Comparison of ENCODE assay signal across 10 cellular contexts in genomic region chr7:137993395-137993743, GRCh38. TPM values are rescaled to one million over a fixed set of nuclear protein-coding genes. Genes with fewer than 3 reads are reported as not detected.
DNase-seq lines count a peak whose midpoint lies in the region; ATAC-seq and TF ChIP-seq lines count a peak whose summit lies in the region.
"Had no signal": no experiment of that assay in that cellular context is flagged by ENCODE, and none has a peak within 500 bp of the region (broad histone marks: within the 10 kb centered on the region; RNA-seq: fewer than 3 reads in every experiment).

No MANE protein-coding gene starts in this region.

- H3K4me3 Mint-ChIP-seq in stimulated activated effector memory CD8-positive, alpha-beta T cell treated with anti-CD3 and anti-CD28 coated beads, Interleukin-12 subunit alpha, Interleukin-12 subunit beta, amount 100 ng/mL, for 72 hours = peak overlapping the region; percentile 15

- dilution Hi-C loops in IMR-90 (cut with HindIII; ENCODE audit: low sequenced_read_pairs, unreplicated experiment) = loop anchor here (10.0 kb wide), 1 partner anchor 69 kb away; no protein-coding TSS in a partner anchor

- peaks cover 42% of the 10 kb centered on the region for H4K20me1 ChIP-seq in IMR-90 (ENCODE audit: insufficient read depth, low read length)

- H3K9me3 ChIP-seq in IMR-90 (ENCODE audit: control insufficient read depth, insufficient read depth, low read length) = no peaks in the 10 kb centered on the region
- no peaks in the 10 kb centered on the region for H3K9me3 ChIP-seq in adrenal gland (replicated peaks in 1 of 3)
- H3K9me3 ChIP-seq in lower lobe of right lung = no peaks in the 10 kb centered on the region

- peaks cover 40% of the 10 kb centered on the region for H3K4me1 Mint-ChIP-seq in stimulated activated effector memory CD8-positive, alpha-beta T cell treated with anti-CD3 and anti-CD28 coated beads, Interleukin-12 subunit alpha, Interleukin-12 subunit beta, amount 100 ng/mL, for 72 hours

- H3K9ac ChIP-seq in IMR-90 (ENCODE audit: low read depth, low read length) = 0 out of 2 replicates have a peak overlapping the region, but pooled peaks have one; percentile 15

- no peaks in the 10 kb centered on the region for H3K27me3 ChIP-seq in IMR-90 (ENCODE audit: control insufficient read depth, insufficient read depth, low read length)
- H3K27me3 ChIP-seq in adrenal gland = no peaks in the 10 kb centered on the region
- H3K27me3 ChIP-seq in lower lobe of right lung (ENCODE audit: low read depth) = no peaks in the 10 kb centered on the region

- no peak for TF ChIP-seq RAD21 in IMR-90 (IDR thresholded peaks at IDR 0.05; ENCODE audit: low read length)

- H3K27ac ChIP-seq in IMR-90 (ENCODE audit: insufficient read depth, low read length) = peak overlapping the region; percentile 52
- H3K27ac ChIP-seq in adrenal gland = peak overlapping the region in 4 of 5 donors; percentile 60 to 91 (median 76)
- H3K27ac ChIP-seq in lower lobe of right lung = peak overlapping the region; percentile 48

- ATAC-seq in IMR-90 (ENCODE audit: low read depth) (no peak), lower lobe of right lung (no peak)
- ATAC-seq in stimulated activated effector memory CD8-positive, alpha-beta T cell treated with anti-CD3 and anti-CD28 coated beads, Interleukin-12 subunit alpha, Interleukin-12 subunit beta, amount 100 ng/mL, for 72 hours = no peak

- H4K5ac ChIP-seq in IMR-90 (ENCODE audit: low read depth, low read length) = no peak overlapping the region

- in situ Hi-C loops in IMR-90 (cut with MboI; ENCODE audit: low sequenced_read_pairs) = loop anchor here (5.0 to 25.0 kb wide), 2 partner anchors 51 to 856 kb away; no protein-coding TSS in a partner anchor

- peak overlapping the region; percentile 40; the same call in 1 of the 2 replicates for H2BK20ac ChIP-seq in IMR-90 (ENCODE audit: low read depth, low read length)

- no peak overlapping the region for H2AFZ ChIP-seq in IMR-90 (replicated peaks; ENCODE audit: low read length, poor library complexity)

- peak overlapping the region; percentile 17 to 54; a peak in 3 of 4 replicates for H4K8ac ChIP-seq in IMR-90 (ENCODE audit: low read depth in 2 of 2, low read length in 2 of 2)

- no peak overlapping the region for H4K91ac ChIP-seq in IMR-90 (ENCODE audit: insufficient read depth, low read depth, low read length)

- TF ChIP-seq CTCF in IMR-90 (conservative IDR thresholded peaks at IDR 0.05; ENCODE audit: low read depth, low read length) (no peak), adrenal gland (IDR thresholded peaks at IDR 0.05) (no peak), lower lobe of right lung (IDR thresholded peaks at IDR 0.05) (no peak)

- H2BK15ac ChIP-seq in IMR-90 (ENCODE audit: low read depth, low read length) = peak overlapping the region; percentile 50; the same call in 2 of the 3 replicates

- WGBS in IMR-90 (ENCODE audit: extremely low coverage in 2 of 2, insufficient read length in 1 of 2), 2 experiments = no CpG with 5 or more reads among the region's 6 CpGs
- WGBS in adrenal gland, 4 donors = 90 to 95% (median 93%) methylated on average over 6 of the region's 6 CpGs

- DNase-seq in IMR-90 (no peak), adrenal gland (no peak), lower lobe of right lung (no peak), kidney tubule cell (ENCODE audit: low spot score) (no peak), SW 1271 (lab: John Stamatoyannopoulos, UW) (no peak), HUDEP-2 (lab: John Stamatoyannopoulos, UW; ENCODE audit: unreplicated experiment in 76 of 76) (no peak)
- no peak for DNase-seq in stimulated activated effector memory CD8-positive, alpha-beta T cell treated with anti-CD3 and anti-CD28 coated beads, Interleukin-12 subunit alpha, Interleukin-12 subunit beta, amount 100 ng/mL, for 72 hours (ENCODE audit: low spot score in 2 of 2)
- DNase-seq in stimulated activated CD4-positive, alpha-beta T cell treated with anti-CD3 and anti-CD28 coated beads, Interleukin-4, amount 100 ng/mL, for 1 hour = no peak
- DNase-seq: activated CD8-positive, alpha-beta memory T cell treated with anti-CD3 and anti-CD28 coated beads, Interleukin-2, amount 50 U/mL, for 48 hours; GOT3 had no signal

- H3K36me3 Mint-ChIP-seq in stimulated activated effector memory CD8-positive, alpha-beta T cell treated with anti-CD3 and anti-CD28 coated beads, Interleukin-12 subunit alpha, Interleukin-12 subunit beta, amount 100 ng/mL, for 72 hours = no peaks in the 10 kb centered on the region

- CTCF ChIA-PET in IMR-90 (lab: Yijun Ruan, JAX) = interaction anchor here (0.6 to 1.9 kb wide), 4 partner anchors 9 to 90 kb away, joined by 3 to 8 read pairs (median 4); partner anchors contain the start of gene CREB3L2

- H3K9me1 ChIP-seq in IMR-90 (ENCODE audit: insufficient read depth, low read length) = peaks cover 25% of the 10 kb centered on the region

- H2BK120ac ChIP-seq in IMR-90 (ENCODE audit: low read depth, low read length) = peak overlapping the region; percentile 56

- H2AK9ac ChIP-seq in IMR-90 (replicated peaks; ENCODE audit: low read depth, low read length, poor library complexity) = no peak overlapping the region

- no peak overlapping the region for H3K4me3 ChIP-seq in IMR-90 (ENCODE audit: insufficient read depth, low read depth, low read length)
- no peak overlapping the region for H3K4me3 ChIP-seq in adrenal gland
- no peak overlapping the region for H3K4me3 ChIP-seq in lower lobe of right lung

- H3K27ac Mint-ChIP-seq in stimulated activated effector memory CD8-positive, alpha-beta T cell treated with anti-CD3 and anti-CD28 coated beads, Interleukin-12 subunit alpha, Interleukin-12 subunit beta, amount 100 ng/mL, for 72 hours = peak overlapping the region; percentile 21

- H3K79me1 ChIP-seq in IMR-90 (ENCODE audit: low read depth in 1 of 2, low read length in 2 of 2) = peaks cover 11 to 57% of the 10 kb centered on the region in 2 experiments; a peak in 3 of 4 replicates

- BruUV-seq in IMR-90 (replicated peaks; lab: Mats Ljungman, UMichigan) = no TSS peak

- peak overlapping the region; percentile 47; the same call in 1 of the 2 replicates for H3K23ac ChIP-seq in IMR-90 (ENCODE audit: low read depth, low read length)

- peak overlapping the region; percentile 51 for H3K4ac ChIP-seq in IMR-90 (ENCODE audit: low read depth, low read length)

- H3K4me2 ChIP-seq in IMR-90 (ENCODE audit: low read depth, low read length) = peak overlapping the region; percentile 19

- H3K4me1 ChIP-seq in IMR-90 (ENCODE audit: control insufficient read depth, insufficient read depth, low read length) (peaks cover 23% of the 10 kb centered on the region), adrenal gland (replicated peaks in 1 of 2) (peaks cover 66 to 95% of the 10 kb centered on the region in 2 donors), lower lobe of right lung (peaks cover 77% of the 10 kb centered on the region)

- peak overlapping the region; percentile 35; the same call in 1 of the 2 replicates for H3K14ac ChIP-seq in IMR-90 (replicated peaks; ENCODE audit: low read depth, low read length)

- H2AK5ac ChIP-seq in IMR-90 (ENCODE audit: low read depth, low read length) = peak overlapping the region; percentile 50

- POLR2A ChIA-PET in IMR-90 (lab: Charles Lee; ENCODE audit: unreplicated experiment) = no interaction called here

- TF ChIP-seq POLR2A in IMR-90 (IDR thresholded peaks at IDR 0.05; ENCODE audit: low read depth, low read length) (0 out of 2 replicates have a peak, but pooled peaks have one; percentile 10), adrenal gland (IDR thresholded peaks at IDR 0.05) (no peak)

- peak overlapping the region; percentile 31 for H3K18ac ChIP-seq in IMR-90 (ENCODE audit: low read depth, low read length)

- H3K56ac ChIP-seq in IMR-90 (ENCODE audit: extremely low read depth, insufficient read depth, low read length) = peak overlapping the region; percentile 13; the same call in 1 of the 2 replicates

- H3K9me3 Mint-ChIP-seq in stimulated activated effector memory CD8-positive, alpha-beta T cell treated with anti-CD3 and anti-CD28 coated beads, Interleukin-12 subunit alpha, Interleukin-12 subunit beta, amount 100 ng/mL, for 72 hours = no peaks in the 10 kb centered on the region

- intact Hi-C loops in IMR-90 (cut with micrococcal nuclease) = loop anchor here (2.0 to 5.0 kb wide), 2 partner anchors 15 to 51 kb away; no protein-coding TSS in a partner anchor
- intact Hi-C loops in adrenal gland (cut with DNase I) = no loop called here
- intact Hi-C loops in lower lobe of right lung (cut with DNase I) = no loop called here

- H3K36me3 ChIP-seq in IMR-90 (ENCODE audit: control insufficient read depth, insufficient read depth, low read length) = peaks cover 3% of the 10 kb centered on the region; the same call in 1 of the 2 replicates
- no peaks in the 10 kb centered on the region for H3K36me3 ChIP-seq in adrenal gland (replicated peaks in 1 of 2)
- H3K36me3 ChIP-seq in lower lobe of right lung = no peaks in the 10 kb centered on the region

- H2BK5ac ChIP-seq in IMR-90 (ENCODE audit: low read depth, low read length, poor library complexity, severe bottlenecking) = peak overlapping the region; percentile 56

TF ChIP-seq in IMR-90, 13 proteins besides CTCF, POLR2A, EP300 and RAD21 (continues in another document):
- TF ChIP-seq CEBPB (IDR thresholded peaks at IDR 0.05; ENCODE audit: low read depth, low read length) = no peak
- no peak for TF ChIP-seq MAZ (IDR thresholded peaks at IDR 0.05; ENCODE audit: borderline replicate concordance, low read depth, low read length)
- TF ChIP-seq MAFK (IDR thresholded peaks at IDR 0.05; ENCODE audit: low read depth, low read length) = no peak
- TF ChIP-seq SMC3 (IDR thresholded peaks at IDR 0.05; ENCODE audit: low read depth, low read length) = no peak
- no peak for TF ChIP-seq CHD1 (IDR thresholded peaks at IDR 0.05; ENCODE audit: low read depth, low read length)
- TF ChIP-seq ELK1 (IDR thresholded peaks at IDR 0.05; ENCODE audit: borderline replicate concordance, low read depth, low read length) = no peak
- TF ChIP-seq BHLHE40 (IDR thresholded peaks at IDR 0.05; ENCODE audit: low read depth, low read length) = no peak
- no peak for TF ChIP-seq FOS (IDR thresholded peaks at IDR 0.05; ENCODE audit: low read depth, low read length)

RNA-seq across cellular contexts. Expression of gene CREB3L2, which starts 8.5 kb away (rescaled TPM):
- total RNA-seq in IMR-90 (2012; rRNA removed) (35.8 and 42.3 TPM in 2 replicates), adrenal gland (100 to 1,000 TPM in 4 of 8 donors, 10 to 100 TPM in 4; 44.0 to 169 (median 102) TPM), lower lobe of right lung (48.9 TPM)
- polyA plus RNA-seq in IMR-90 (2012; rRNA removed) (57.9 and 65.1 TPM in 2 replicates), adrenal gland (10 to 100 TPM; 11.4 to 71.1 (median 13.1) TPM)
- polyA plus RNA-seq in IMR-90 (2012; cell fraction: cytosol; rRNA removed) = 31.6 and 44.4 TPM in 2 replicates
- polyA plus RNA-seq in IMR-90 (2012; cell fraction: nucleus; rRNA removed; ENCODE audit: low replicate concordance) = 38.6 and 56.6 TPM in 2 replicates
